23 cellular contexts compared by ENCODE assay signal in the genomic region with DNA sequence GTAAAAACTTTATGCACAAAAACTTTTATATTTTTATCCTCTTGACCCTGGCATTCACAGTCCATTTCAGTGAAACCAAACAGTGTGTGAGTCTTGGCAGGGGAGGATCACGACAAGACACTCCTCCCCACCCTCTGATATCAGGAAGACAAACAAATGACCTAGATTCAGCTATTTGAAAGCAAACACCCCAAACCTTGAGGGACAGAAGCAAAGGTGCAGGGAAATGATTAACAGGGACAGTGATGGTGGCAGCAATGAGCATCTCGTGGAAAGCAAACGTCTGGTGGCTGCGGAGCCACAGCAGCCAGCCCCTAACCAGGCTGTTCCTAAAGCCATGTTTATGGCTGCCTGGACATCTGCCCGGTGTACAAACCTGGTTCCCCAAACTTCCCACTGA. TPM values are rescaled to one million over a fixed set of nuclear protein-coding genes. Genes with fewer than 3 reads are reported as not detected.
"Had no signal": no experiment of that assay in that cellular context is flagged by ENCODE, and none has a peak within 500 bp of the region (broad histone marks: within the 10 kb centered on the region; RNA-seq: fewer than 3 reads in every experiment).

No MANE protein-coding gene starts in this region.

- H3K36me3 ChIP-seq: Peyer's patch, SJCRH30, WERI-Rb-1 had no signal

- H3K27me3 ChIP-seq: Peyer's patch, SJCRH30 had no signal

- DNase-seq: activated CD4-positive, alpha-beta memory T cell treated with anti-CD3 and anti-CD28 coated beads, Interleukin-2, amount 10 ng/mL, durations not matched to agents 7 days and 5 days; activated CD4-positive, alpha-beta T cell treated with anti-CD3 and anti-CD28 coated beads for 36 hours; activated CD4-positive, alpha-beta T cell treated with anti-CD3 and anti-CD28 coated beads, Interleukin-2, amount 50 U/mL, for 1 hour; activated gamma-delta T cell treated with Interleukin-2 at 50 U/mL for 16 hours; activated naive CD4-positive, alpha-beta T cell treated with anti-CD3 and anti-CD28 coated beads, Interleukin-2, amount 10 ng/mL, durations not matched to agents 7 days and 5 days; activated naive CD8-positive, alpha-beta T cell treated with anti-CD3 and anti-CD28 coated beads for 36 hours; activated T-cell treated with anti-CD3 and anti-CD28 coated beads for 4 hours; activated T-cell treated with anti-CD3 and anti-CD28 coated beads, Interleukin-2, amount 50 U/mL, for 48 hours; MV-4-11; NCI-H1092 treated with DMSO at 0.1 percent for 48 hours; NCI-H1417 treated with DMSO at 0.1 percent for 48 hours; NCI-H1694; NCI-H2029; NCI-H2107; NCI-H345; NCI-H524; Peyer's patch; Right ventricle myocardium superior; SJCRH30; SK-N-SH; T-helper 1 cell; WERI-Rb-1 had no signal

- H3K4me3 ChIP-seq: Peyer's patch, SJCRH30 had no signal

- ATAC-seq: activated CD4-positive, alpha-beta T cell treated with anti-CD3 and anti-CD28 coated beads for 36 hours had no signal

- H3K27ac ChIP-seq: Peyer's patch, RWPE1, SJCRH30, WERI-Rb-1 had no signal

- H3K9me3 ChIP-seq: Peyer's patch, SK-N-SH had no signal

- H3K4me1 ChIP-seq: Peyer's patch had no signal

RNA-seq across cellular contexts. Expression of gene FSIP1, which starts 52.1 kb away (rescaled TPM):
- total RNA-seq: Peyer's patch had no signal
